Comparison of ENCODE assay signal across 3 cellular contexts in genomic region chr10:49055231-49055850, GRCh38.
TF ChIP-seq lines count a peak whose summit lies in the region.

No MANE protein-coding gene starts in this region.

TF ChIP-seq in liver, 16 proteins besides CTCF, POLR2A, EP300 and RAD21:
- no peak for TF ChIP-seq HNF4G (IDR thresholded peaks at IDR 0.05)
- peak; percentile 34 for TF ChIP-seq NR2F2 (IDR thresholded peaks at IDR 0.05)
- TF ChIP-seq, protein P1, sequence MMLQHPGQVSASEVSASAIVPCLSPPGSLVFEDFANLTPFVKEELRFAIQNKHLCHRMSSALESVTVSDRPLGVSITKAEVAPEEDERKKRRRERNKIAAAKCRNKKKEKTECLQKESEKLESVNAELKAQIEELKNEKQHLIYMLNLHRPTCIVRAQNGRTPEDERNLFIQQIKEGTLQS (IDR thresholded peaks at IDR 0.05), result no peak
- no peak for TF ChIP-seq TAF1 (conservative IDR thresholded peaks at IDR 0.05)
- no peak for TF ChIP-seq RXRA (IDR thresholded peaks at IDR 0.05)
- no peak for TF ChIP-seq FOXA2 (IDR thresholded peaks at IDR 0.05)
- TF ChIP-seq ZBTB33 (IDR thresholded peaks at IDR 0.05), result no peak

TF ChIP-seq in HepG2, 621 proteins besides CTCF, POLR2A, EP300 and RAD21:
- no peak for TF ChIP-seq DNMT1 (CRISPR knock-in tag; IDR thresholded peaks at IDR 0.05)
TF ChIP-seq in HepG2: peak in this region for 0.

TF ChIP-seq in SK-N-SH, 30 proteins besides CTCF, POLR2A, EP300 and RAD21:
- TF ChIP-seq SIN3A (IDR thresholded peaks at IDR 0.05; ENCODE audit: borderline replicate concordance, low read depth, low read length), result no peak
- no peak for TF ChIP-seq FOSL2 (IDR thresholded peaks at IDR 0.05; ENCODE audit: borderline replicate concordance, low read depth)
- no peak for TF ChIP-seq FOXM1 (IDR thresholded peaks at IDR 0.05; ENCODE audit: low read depth)
- TF ChIP-seq JUND (IDR thresholded peaks at IDR 0.05), result no peak
- TF ChIP-seq, protein P2, sequence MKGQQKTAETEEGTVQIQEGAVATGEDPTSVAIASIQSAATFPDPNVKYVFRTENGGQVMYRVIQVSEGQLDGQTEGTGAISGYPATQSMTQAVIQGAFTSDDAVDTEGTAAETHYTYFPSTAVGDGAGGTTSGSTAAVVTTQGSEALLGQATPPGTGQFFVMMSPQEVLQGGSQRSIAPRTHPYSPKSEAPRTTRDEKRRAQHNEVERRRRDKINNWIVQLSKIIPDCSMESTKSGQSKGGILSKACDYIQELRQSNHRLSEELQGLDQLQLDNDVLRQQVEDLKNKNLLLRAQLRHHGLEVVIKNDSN (IDR thresholded peaks at IDR 0.05; ENCODE audit: borderline replicate concordance, low read depth), result no peak
- TF ChIP-seq RCOR1 (IDR thresholded peaks at IDR 0.05; ENCODE audit: low read length), result 0 out of 2 replicates have a peak, but pooled peaks have one; percentile 34
TF ChIP-seq in SK-N-SH: peak in this region for 1.
